Comparison of ENCODE assay signal across 23 cellular contexts in the genomic region with DNA sequence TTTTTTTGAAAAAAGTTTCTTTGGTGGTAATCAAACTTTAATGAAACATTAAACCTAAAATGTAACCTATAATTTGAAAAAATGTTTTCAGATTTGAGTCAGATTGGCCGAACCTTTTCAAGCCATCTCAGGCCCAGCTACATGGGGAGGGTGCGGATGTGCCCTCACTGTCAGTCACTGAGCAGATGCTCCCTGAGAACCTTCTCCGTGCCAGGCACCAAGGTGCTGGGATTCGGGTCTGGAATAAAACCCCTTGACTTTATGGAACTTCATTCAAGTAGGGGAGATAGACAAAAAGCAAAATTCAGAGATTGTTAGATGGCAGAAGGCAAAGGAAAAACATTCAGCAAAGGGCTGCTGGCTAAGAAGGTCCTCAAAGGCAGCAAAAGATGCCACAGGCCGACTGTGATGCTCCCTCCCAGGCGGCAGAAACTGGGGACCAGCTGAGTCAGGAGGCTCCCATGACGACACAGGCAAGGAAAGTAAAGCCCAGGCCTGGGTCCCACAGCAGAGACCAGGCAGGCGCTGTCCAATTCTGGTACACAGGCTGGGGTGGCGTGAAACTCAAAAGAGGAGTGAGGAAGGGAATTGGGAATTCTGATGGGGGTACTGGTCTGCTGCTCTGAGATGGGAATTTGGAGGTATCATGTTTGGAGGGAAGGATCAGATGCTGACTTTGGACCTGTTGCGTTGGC.
"Had no signal": no experiment of that assay in that cellular context is flagged by ENCODE, and none has a peak within 500 bp of the region (broad histone marks: within the 10 kb centered on the region; RNA-seq: fewer than 3 reads in every experiment).

No MANE protein-coding gene starts in this region.

- H3K9me3 Mint-ChIP-seq: activated CD4-positive, alpha-beta memory T cell treated with anti-CD3 and anti-CD28 coated beads for 36 hours; activated CD4-positive, alpha-beta T cell treated with anti-CD3 and anti-CD28 coated beads, Interleukin-2, amount 10 ng/mL, durations not matched to agents 7 days and 5 days; activated naive CD4-positive, alpha-beta T cell treated with anti-CD3 and anti-CD28 coated beads, Interleukin-2, amount 50 U/mL, for 72 hours; activated naive CD8-positive, alpha-beta T cell treated with anti-CD3 and anti-CD28 coated beads, Interleukin-2, amount 50 U/mL, for 24 hours; activated T-cell treated with anti-CD3 and anti-CD28 coated beads, Interleukin-2, amount 50 U/mL, for 4 hours had no signal

- DNase-seq: activated CD4-positive, alpha-beta memory T cell treated with anti-CD3 and anti-CD28 coated beads for 36 hours; activated CD4-positive, alpha-beta T cell treated with anti-CD3 and anti-CD28 coated beads, Interleukin-2, amount 10 ng/mL, durations not matched to agents 7 days and 5 days; activated CD4-positive, CD25-positive, alpha-beta regulatory T cell; activated effector memory CD4-positive, alpha-beta T cell treated with anti-CD3 and anti-CD28 coated beads, Interleukin-2, amount 50 U/mL, for 16 hours; activated naive CD4-positive, alpha-beta T cell treated with Interleukin-2 at 50 U/mL for 16 hours; activated naive CD8-positive, alpha-beta T cell treated with anti-CD3 and anti-CD28 coated beads, Interleukin-2, amount 50 U/mL, for 24 hours; activated T-cell treated with anti-CD3 and anti-CD28 coated beads, Interleukin-2, amount 50 U/mL, for 4 hours; amniotic stem cell; body of pancreas; Karpas-422; NCI-H1048; NCI-H1417 treated with DMSO at 0.1 percent for 48 hours; NCI-H1694; NCI-H2029; NCI-H345; NCI-H510A; NCI-H526 treated with DMSO at 0.1 percent for 48 hours; NCI-H82; SIG-M5; T-helper 17 cell; T1000 had no signal

- H3K4me3 Mint-ChIP-seq: activated CD4-positive, alpha-beta memory T cell treated with anti-CD3 and anti-CD28 coated beads for 36 hours; activated CD4-positive, alpha-beta T cell treated with anti-CD3 and anti-CD28 coated beads, Interleukin-2, amount 10 ng/mL, durations not matched to agents 7 days and 5 days; activated naive CD8-positive, alpha-beta T cell treated with anti-CD3 and anti-CD28 coated beads, Interleukin-2, amount 50 U/mL, for 24 hours; activated T-cell treated with anti-CD3 and anti-CD28 coated beads, Interleukin-2, amount 50 U/mL, for 4 hours; T-helper 17 cell had no signal

- H3K27ac Mint-ChIP-seq: activated CD4-positive, alpha-beta memory T cell treated with anti-CD3 and anti-CD28 coated beads for 36 hours; activated CD4-positive, alpha-beta T cell treated with anti-CD3 and anti-CD28 coated beads, Interleukin-2, amount 10 ng/mL, durations not matched to agents 7 days and 5 days; activated naive CD8-positive, alpha-beta T cell treated with anti-CD3 and anti-CD28 coated beads, Interleukin-2, amount 50 U/mL, for 24 hours; T-helper 17 cell had no signal

- H3K36me3 Mint-ChIP-seq: activated CD4-positive, alpha-beta memory T cell treated with anti-CD3 and anti-CD28 coated beads for 36 hours; activated naive CD4-positive, alpha-beta T cell treated with anti-CD3 and anti-CD28 coated beads, Interleukin-2, amount 50 U/mL, for 72 hours had no signal

- H3K4me1 Mint-ChIP-seq: activated naive CD8-positive, alpha-beta T cell treated with anti-CD3 and anti-CD28 coated beads, Interleukin-2, amount 50 U/mL, for 24 hours had no signal

- ATAC-seq: activated naive CD4-positive, alpha-beta T cell treated with anti-CD3 and anti-CD28 coated beads, Interleukin-2, amount 50 U/mL, for 72 hours; activated T-cell treated with anti-CD3 and anti-CD28 coated beads, Interleukin-2, amount 50 U/mL, for 4 hours; body of pancreas; K562; T-helper 17 cell had no signal

- H3K27me3 Mint-ChIP-seq: activated CD4-positive, alpha-beta memory T cell treated with anti-CD3 and anti-CD28 coated beads for 36 hours; activated CD4-positive, alpha-beta T cell treated with anti-CD3 and anti-CD28 coated beads, Interleukin-2, amount 10 ng/mL, durations not matched to agents 7 days and 5 days; activated naive CD8-positive, alpha-beta T cell treated with anti-CD3 and anti-CD28 coated beads, Interleukin-2, amount 50 U/mL, for 24 hours had no signal
